Comparison of ENCODE assay signal across 8 cellular contexts in the genomic region with DNA sequence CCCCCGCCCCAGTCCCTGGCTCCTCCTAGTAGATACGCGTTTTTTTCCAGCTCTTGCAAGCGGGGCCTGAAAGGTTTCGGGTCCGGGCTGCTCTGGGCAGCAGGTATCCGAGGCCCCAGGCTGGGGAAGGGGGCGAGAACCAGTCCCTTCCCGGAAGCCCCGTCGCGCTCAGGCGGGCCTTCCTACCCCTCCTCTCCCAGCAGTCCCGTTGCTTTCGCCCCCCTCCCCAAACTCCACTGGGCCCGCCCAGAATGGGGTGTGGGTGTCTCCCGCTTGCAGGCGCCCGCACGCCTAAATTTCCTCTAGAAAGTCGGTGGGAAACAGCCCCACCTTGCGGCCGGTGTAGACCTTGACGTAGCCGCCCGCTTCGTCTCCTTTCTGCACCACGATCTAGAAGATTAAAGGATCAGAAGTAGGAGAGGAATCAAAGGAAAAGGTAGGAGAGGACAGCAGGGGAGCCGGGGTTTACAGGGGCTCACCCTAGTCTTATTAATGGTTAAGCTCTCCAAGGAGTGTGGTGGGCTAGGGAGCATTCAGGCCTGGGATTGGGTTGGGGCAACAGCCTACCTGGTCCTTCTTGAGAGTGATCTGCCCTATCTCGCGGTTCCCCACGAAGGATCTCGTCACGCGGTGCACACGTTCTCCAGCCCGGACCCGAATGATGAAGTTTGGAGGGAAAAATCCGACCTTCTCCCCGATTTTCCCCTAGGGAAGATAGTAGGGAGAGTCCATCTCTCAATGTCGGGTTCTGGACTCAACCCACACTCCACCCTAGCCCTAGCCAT. TPM values are rescaled to one million over a fixed set of nuclear protein-coding genes. Genes with fewer than 3 reads are reported as not detected.
DNase-seq lines count a peak whose midpoint lies in the region; TF ChIP-seq lines count a peak whose summit lies in the region.

No MANE protein-coding gene starts in this region.

- no peaks in the 10 kb centered on the region for H3K9me3 ChIP-seq in ectodermal cell (ENCODE audit: control insufficient read depth, low read length)
- no peaks in the 10 kb centered on the region for H3K9me3 ChIP-seq in MG63

- peaks cover 24% of the 10 kb centered on the region for H3K27me3 Mint-ChIP-seq in activated CD4-positive, alpha-beta memory T cell treated with anti-CD3 and anti-CD28 coated beads for 36 hours

- no peak overlapping the region for H3K27ac ChIP-seq in ectodermal cell (ENCODE audit: insufficient read depth, low read depth, low read length, poor library complexity, severe bottlenecking)

- WGBS in ectodermal cell, 2 experiments = 22 to 23% methylated on average over 41 of the region's 41 CpGs

- H3K9me3 Mint-ChIP-seq in activated CD4-positive, alpha-beta memory T cell treated with anti-CD3 and anti-CD28 coated beads for 36 hours = no peaks in the 10 kb centered on the region

- no peaks in the 10 kb centered on the region for H3K36me3 Mint-ChIP-seq in activated CD4-positive, alpha-beta memory T cell treated with anti-CD3 and anti-CD28 coated beads for 36 hours

- peaks cover 61% of the 10 kb centered on the region for H3K27me3 ChIP-seq in ectodermal cell (ENCODE audit: control insufficient read depth, insufficient read depth, low read length, poor library complexity, severe bottlenecking)
- H3K27me3 ChIP-seq in MG63 = no peaks in the 10 kb centered on the region

- no peak overlapping the region for H3K27ac Mint-ChIP-seq in activated CD4-positive, alpha-beta memory T cell treated with anti-CD3 and anti-CD28 coated beads for 36 hours

- POLR2A ChIA-PET in AG04449 (lab: Yijun Ruan, JAX) = interaction anchor here (0.6 to 1.0 kb wide), 2 partner anchors 14 to 96 kb away, joined by 3 read pairs; partner anchors contain the start of gene SHMT2
- POLR2A ChIA-PET in activated CD4-positive, alpha-beta memory T cell treated with anti-CD3 and anti-CD28 coated beads for 36 hours (lab: Charles Lee) = interaction anchor here (0.9 to 2.0 kb wide), 4 partner anchors 10 to 29 kb away, joined by 3 to 11 read pairs (median 4); partner anchors contain the start of gene SHMT2

- H3K36me3 ChIP-seq in ectodermal cell (ENCODE audit: control insufficient read depth, insufficient read depth, low read length) (no peaks in the 10 kb centered on the region), MG63 (no peaks in the 10 kb centered on the region)

- intact Hi-C loops in activated CD4-positive, alpha-beta memory T cell treated with anti-CD3 and anti-CD28 coated beads for 36 hours (cut with micrococcal nuclease) = loop anchor here (1.0 to 5.0 kb wide), 2 partner anchors 29 to 131 kb away; partner anchors contain the start of gene STAT6

- H3K4me3 ChIP-seq in AG04449 (ENCODE audit: low read depth, low read length) (peak overlapping the region; percentile 49), ectodermal cell (ENCODE audit: insufficient read depth, low read depth, low read length) (peak overlapping the region; percentile 36), MG63 (no peak overlapping the region)

- no peak for DNase-seq in AG04449 (ENCODE audit: low read depth, low spot score)
- peak; percentile 75 for DNase-seq in GM20000 (ENCODE audit: low spot score)
- peak; percentile 80 to 95 for DNase-seq in NCI-H526 (lab: John Stamatoyannopoulos, UW)
- DNase-seq in activated CD4-positive, alpha-beta memory T cell treated with anti-CD3 and anti-CD28 coated beads for 36 hours = peak; percentile 88
- peak; percentile 64 for DNase-seq in medulla oblongata (ENCODE audit: extremely low spot score)
- DNase-seq in stimulated activated CD8-positive, alpha-beta memory T cell treated with anti-CD3 and anti-CD28 coated beads, Interleukin-15, amount 100 ng/mL, for 4 hours (ENCODE audit: low read depth in 2 of 2) = peak; percentile 41 to 54
- no peak for DNase-seq in MG63

- H3K4me1 Mint-ChIP-seq in activated CD4-positive, alpha-beta memory T cell treated with anti-CD3 and anti-CD28 coated beads for 36 hours (ENCODE audit: low read depth) = peaks cover 34% of the 10 kb centered on the region

- TF ChIP-seq CTCF in AG04449 (IDR thresholded peaks at IDR 0.05; ENCODE audit: insufficient read depth, low read length, missing control alignments) (peak; percentile 72), GM20000 (IDR thresholded peaks at IDR 0.05; ENCODE audit: extremely low read depth, missing control alignments) (peak; percentile 76)

- H3K4me1 ChIP-seq in ectodermal cell (ENCODE audit: control insufficient read depth, insufficient read depth, low read length) = peaks cover 32% of the 10 kb centered on the region

- H3K4me3 Mint-ChIP-seq in activated CD4-positive, alpha-beta memory T cell treated with anti-CD3 and anti-CD28 coated beads for 36 hours = peak overlapping the region; percentile 63

- CTCF ChIA-PET in AG04449 (lab: Yijun Ruan, JAX) = interaction anchor here (0.6 to 38.5 kb wide), 31 partner anchors 10 to 228 kb away, joined by 3 to 880 read pairs (median 4); partner anchors contain the start of genes GLI1, INHBE, NAB2 and NXPH4
- CTCF ChIA-PET in activated CD4-positive, alpha-beta memory T cell treated with anti-CD3 and anti-CD28 coated beads for 36 hours (lab: Charles Lee) = interaction anchor here (0.6 to 15.0 kb wide), 31 partner anchors 8 to 549 kb away, joined by 3 to 447 read pairs (median 6); partner anchors contain the start of genes LRP1, NXPH4, SHMT2 and STAT6

RNA-seq across cellular contexts. Expression of gene STAC3, which starts 7.3 kb away (rescaled TPM):
- 1 to 10 TPM; 1.9 to 2.0 TPM for total RNA-seq in activated CD4-positive, alpha-beta memory T cell treated with anti-CD3 and anti-CD28 coated beads for 36 hours
- 2.7 TPM for polyA plus RNA-seq in ectodermal cell (2013, experiment 1 of 4)
- 2.6 TPM for polyA plus RNA-seq in ectodermal cell (2013, experiment 2 of 4)
- polyA plus RNA-seq in ectodermal cell (2013, experiment 3 of 4) = 2.6 TPM
- polyA plus RNA-seq in ectodermal cell (2013, experiment 4 of 4) = 2.1 TPM
- 0.86 TPM in 1 of 2 replicates, not detected in the other for total RNA-seq in MG63 (2014; rRNA removed; shearing (Covaris generic); ENCODE audit: low replicate concordance)

RNA-seq across cellular contexts. Expression of gene SHMT2, which starts 14.2 kb away (rescaled TPM):
- 100 to 1,000 TPM; 401 to 404 TPM for total RNA-seq in activated CD4-positive, alpha-beta memory T cell treated with anti-CD3 and anti-CD28 coated beads for 36 hours
- 127 TPM for polyA plus RNA-seq in ectodermal cell (2013, experiment 1 of 4)
- 132 TPM for polyA plus RNA-seq in ectodermal cell (2013, experiment 2 of 4)
- polyA plus RNA-seq in ectodermal cell (2013, experiment 3 of 4) = 86.3 TPM
- 99.1 TPM for polyA plus RNA-seq in ectodermal cell (2013, experiment 4 of 4)
- 232 and 343 TPM in 2 replicates for total RNA-seq in MG63 (2014; rRNA removed; shearing (Covaris generic); ENCODE audit: low replicate concordance)

RNA-seq across cellular contexts. Expression of gene NXPH4, which starts 27.1 kb away (rescaled TPM):
- total RNA-seq in activated CD4-positive, alpha-beta memory T cell treated with anti-CD3 and anti-CD28 coated beads for 36 hours = under 1 TPM; 0.24 to 0.46 TPM
- polyA plus RNA-seq in ectodermal cell (2013, experiment 1 of 4) = 1.0 TPM
- polyA plus RNA-seq in ectodermal cell (2013, experiment 2 of 4) = 1.7 TPM
- polyA plus RNA-seq in ectodermal cell (2013, experiment 3 of 4) = 2.7 TPM
- polyA plus RNA-seq in ectodermal cell (2013, experiment 4 of 4) = 2.4 TPM
- total RNA-seq in MG63 (2014; rRNA removed; shearing (Covaris generic); ENCODE audit: low replicate concordance) = 1.2 TPM in 1 of 2 replicates, not detected in the other

Comparison
In these comparisons a context has a peak if more than half of its experiments do, and no peak if none do; other contexts are left out.
1. DNase-seq: peak in GM20000 (single experiment), NCI-H526 (2 of 2), activated CD4-positive, alpha-beta memory T cell treated with anti-CD3 and anti-CD28 coated beads for 36 hours (single experiment), medulla oblongata (single experiment) and stimulated activated CD8-positive, alpha-beta memory T cell treated with anti-CD3 and anti-CD28 coated beads, Interleukin-15, amount 100 ng/mL, for 4 hours (2 of 2); none in AG04449 (single experiment) and MG63 (single experiment).